ENCODE assay signal across 14 cellular contexts in genomic region chr15:95615436-95615835, GRCh38.
DNase-seq lines count a peak whose midpoint lies in the region; ATAC-seq and TF ChIP-seq lines count a peak whose summit lies in the region.
"Had no signal": no experiment of that assay in that cellular context is flagged by ENCODE, and none has a peak within 500 bp of the region (broad histone marks: within the 10 kb centered on the region; RNA-seq: fewer than 3 reads in every experiment).

No MANE protein-coding gene starts in this region.

- WGBS in SK-N-SH (ENCODE audit: low lambda C conversion rate): 3% methylated on average over 3 of the region's 3 CpGs

- H3K36me3 Mint-ChIP-seq in stimulated activated naive B cell treated with anti-CD40 and anti-IgM and Interleukin-4, amounts not matched to agents 10 μg/mL and 1 μg/mL and 100 μg/mL, for 72 hours: no peaks in the 10 kb centered on the region

- TF ChIP-seq CTCF in C4-2B (conservative IDR thresholded peaks at IDR 0.05) (no peak), gastrocnemius medialis (IDR thresholded peaks at IDR 0.05 in 4 of 5, conservative IDR thresholded peaks at IDR 0.05 in 1 of 5) (no peak), SK-N-SH (IDR thresholded peaks at IDR 0.05) (no peak)

- POLR2A ChIA-PET in SK-N-SH (lab: Yijun Ruan, JAX): no interaction called here

- H3K4me3 Mint-ChIP-seq in stimulated activated naive B cell treated with anti-CD40 and anti-IgM and Interleukin-4, amounts not matched to agents 10 μg/mL and 1 μg/mL and 100 μg/mL, for 72 hours: no peak overlapping the region
- H3K4me3 Mint-ChIP-seq: CD4-positive, alpha-beta T cell had no signal

- H3K9me3 Mint-ChIP-seq in stimulated activated naive B cell treated with anti-CD40 and anti-IgM and Interleukin-4, amounts not matched to agents 10 μg/mL and 1 μg/mL and 100 μg/mL, for 72 hours: peaks cover 0 to 2% of the 10 kb centered on the region in 2 donors
- H3K9me3 Mint-ChIP-seq: CD4-positive, alpha-beta T cell had no signal

- ATAC-seq in gastrocnemius medialis (no peak), HG03521 (IDR thresholded peaks at IDR 0.05; ENCODE audit: unreplicated experiment) (no peak)
- ATAC-seq in stimulated activated naive B cell treated with anti-CD40 and anti-IgM and Interleukin-4, amounts not matched to agents 10 μg/mL and 1 μg/mL and 100 μg/mL, for 72 hours (replicated peaks): no peak
- ATAC-seq: GM12878, HCT116 had no signal

- no peaks in the 10 kb centered on the region for H3K27me3 ChIP-seq in adipocyte (replicated peaks; ENCODE audit: control insufficient read depth, insufficient read depth, low read length)
- H3K27me3 ChIP-seq in gastrocnemius medialis: no peaks in the 10 kb centered on the region
- H3K27me3 ChIP-seq in SK-N-SH (ENCODE audit: insufficient read depth): no peaks in the 10 kb centered on the region
- H3K27me3 ChIP-seq: BLaER1 treated with 17β-estradiol and CSF1 and Interleukin-3, amounts not matched to agents 10 nM and 100 nM had no signal

- H3K27ac Mint-ChIP-seq in stimulated activated naive B cell treated with anti-CD40 and anti-IgM and Interleukin-4, amounts not matched to agents 10 μg/mL and 1 μg/mL and 100 μg/mL, for 72 hours: no peak overlapping the region
- H3K27ac Mint-ChIP-seq: CD4-positive, alpha-beta T cell had no signal

- H4K20me1 ChIP-seq in SK-N-SH (ENCODE audit: insufficient read depth): no peaks in the 10 kb centered on the region
- H4K20me1 ChIP-seq: BLaER1 treated with 17β-estradiol and CSF1 and Interleukin-3, amounts not matched to agents 10 nM and 100 nM had no signal

- no peaks in the 10 kb centered on the region for H3K36me3 ChIP-seq in adipocyte (ENCODE audit: control insufficient read depth, insufficient read depth, low read length, severe bottlenecking)
- no peaks in the 10 kb centered on the region for H3K36me3 ChIP-seq in gastrocnemius medialis
- no peaks in the 10 kb centered on the region for H3K36me3 ChIP-seq in SK-N-SH (replicated peaks in 1 of 2; ENCODE audit: control insufficient read depth in 1 of 2, insufficient read depth in 2 of 2, low read length in 1 of 2)
- H3K36me3 ChIP-seq: BLaER1 treated with 17β-estradiol and CSF1 and Interleukin-3, amounts not matched to agents 10 nM and 100 nM had no signal

- H3K27me3 Mint-ChIP-seq in stimulated activated naive B cell treated with anti-CD40 and anti-IgM and Interleukin-4, amounts not matched to agents 10 μg/mL and 1 μg/mL and 100 μg/mL, for 72 hours: no peaks in the 10 kb centered on the region
- H3K27me3 Mint-ChIP-seq: CD4-positive, alpha-beta T cell had no signal

- TF ChIP-seq RAD21 in SK-N-SH (IDR thresholded peaks at IDR 0.05; ENCODE audit: low read length): no peak

- no peak for TF ChIP-seq POLR2A in gastrocnemius medialis (IDR thresholded peaks at IDR 0.05)

- no peak for DNase-seq in adipocyte (ENCODE audit: low read depth)
- peak; percentile 56 for DNase-seq in fibroblast of peridontal ligament (ENCODE audit: extremely low read depth)
- no peak for DNase-seq in gastrocnemius medialis
- no peak for DNase-seq in cerebellum (ENCODE audit: low spot score)
- DNase-seq in stimulated activated naive B cell treated with anti-CD40 and anti-IgM and Interleukin-4, amounts not matched to agents 10 μg/mL and 1 μg/mL and 100 μg/mL, for 72 hours: no peak
- DNase-seq in SK-N-SH: no peak
- DNase-seq: ACHN; CD4-positive, alpha-beta T cell; DMS79 had no signal

- H3K9ac ChIP-seq in adipocyte (ENCODE audit: low read length) (peak overlapping the region; percentile 53), SK-N-SH (no peak overlapping the region)
- H3K9ac ChIP-seq: BLaER1 treated with 17β-estradiol and CSF1 and Interleukin-3, amounts not matched to agents 10 nM and 100 nM had no signal

- H3K79me2 ChIP-seq in SK-N-SH (ENCODE audit: insufficient read depth): no peaks in the 10 kb centered on the region

- H3K27ac ChIP-seq in C4-2B (peak overlapping the region; percentile 40; the same call in 1 of the 2 replicates), gastrocnemius medialis (peak overlapping the region in 3 of 4 donors; percentile 20 to 53 (median 37)), SK-N-SH (ENCODE audit: low read depth in 2 of 2, low read length in 1 of 2) (no peak overlapping the region)
- H3K27ac ChIP-seq: BLaER1 treated with 17β-estradiol and CSF1 and Interleukin-3, amounts not matched to agents 10 nM and 100 nM had no signal

- H3K4me1 Mint-ChIP-seq in stimulated activated naive B cell treated with anti-CD40 and anti-IgM and Interleukin-4, amounts not matched to agents 10 μg/mL and 1 μg/mL and 100 μg/mL, for 72 hours: no peaks in the 10 kb centered on the region

- H3K4me2 ChIP-seq in SK-N-SH: no peak overlapping the region
- H3K4me2 ChIP-seq: BLaER1 treated with 17β-estradiol and CSF1 and Interleukin-3, amounts not matched to agents 10 nM and 100 nM had no signal

- TF ChIP-seq EP300 in SK-N-SH (IDR thresholded peaks at IDR 0.05; ENCODE audit: borderline replicate concordance in 1 of 2, low read depth in 1 of 2, low read length in 1 of 2): no peak

- H3K4me1 ChIP-seq in adipocyte (ENCODE audit: control insufficient read depth, insufficient read depth, low read length) (peaks cover 29% of the 10 kb centered on the region), gastrocnemius medialis (no peaks in the 10 kb centered on the region), SK-N-SH (ENCODE audit: control insufficient read depth in 1 of 2, insufficient read depth in 2 of 2, low read depth in 1 of 2, low read length in 1 of 2) (no peaks in the 10 kb centered on the region)
- H3K4me1 ChIP-seq: BLaER1 treated with 17β-estradiol and CSF1 and Interleukin-3, amounts not matched to agents 10 nM and 100 nM had no signal

- no peaks in the 10 kb centered on the region for H3K9me2 ChIP-seq in SK-N-SH

- H3K9me3 ChIP-seq in adipocyte (ENCODE audit: control insufficient read depth, low read length): no peaks in the 10 kb centered on the region
- H3K9me3 ChIP-seq in gastrocnemius medialis: no peaks in the 10 kb centered on the region
- no peaks in the 10 kb centered on the region for H3K9me3 ChIP-seq in SK-N-SH

- H2AFZ ChIP-seq in SK-N-SH (ENCODE audit: low read depth): no peak overlapping the region

- CTCF ChIA-PET in SK-N-SH (lab: Yijun Ruan, JAX): no interaction called here

- in situ Hi-C loops in gastrocnemius medialis (cut with MboI; ENCODE audit: low sequenced_read_pairs in 4 of 4): no loop called here

- intact Hi-C loops in gastrocnemius medialis (cut with DNase I; ENCODE audit: low total_unique reads): no loop called here

- H3K4me3 ChIP-seq in adipocyte (ENCODE audit: low read length) (peak overlapping the region; percentile 57), gastrocnemius medialis (no peak overlapping the region), SK-N-SH (ENCODE audit: low read depth in 2 of 2, low read length in 1 of 2) (no peak overlapping the region)
- H3K4me3 ChIP-seq: BLaER1 treated with 17β-estradiol and CSF1 and Interleukin-3, amounts not matched to agents 10 nM and 100 nM; GM12878 had no signal

- no peaks in the 10 kb centered on the region for H3F3A ChIP-seq in SK-N-SH (replicated peaks; ENCODE audit: insufficient read depth)

TF ChIP-seq in SK-N-SH, 30 proteins besides CTCF, POLR2A, EP300 and RAD21 (continues in another document):
- no peak for TF ChIP-seq EZH2phosphoT487 (IDR thresholded peaks at IDR 0.05; ENCODE audit: borderline replicate concordance, low read depth)
- TF ChIP-seq MEF2A (IDR thresholded peaks at IDR 0.05; ENCODE audit: borderline replicate concordance, low read depth): no peak
- TF ChIP-seq POLR2AphosphoS5 (IDR thresholded peaks at IDR 0.05; ENCODE audit: low read depth, low read length): no peak
- no peak for TF ChIP-seq NRF1 (IDR thresholded peaks at IDR 0.05; ENCODE audit: low read depth, low read length)
- TF ChIP-seq TCF12 (IDR thresholded peaks at IDR 0.05): no peak
- no peak for TF ChIP-seq MAX (IDR thresholded peaks at IDR 0.05; ENCODE audit: low read depth)
- TF ChIP-seq RFX5 (IDR thresholded peaks at IDR 0.05; ENCODE audit: low read length): no peak
- TF ChIP-seq USF1 (IDR thresholded peaks at IDR 0.05; ENCODE audit: borderline replicate concordance, low read depth): no peak
- no peak for TF ChIP-seq ZBTB33 (IDR thresholded peaks at IDR 0.05; ENCODE audit: borderline replicate concordance, low read depth)
- no peak for TF ChIP-seq TEAD4 (IDR thresholded peaks at IDR 0.05; ENCODE audit: borderline replicate concordance, insufficient read depth)
- no peak for TF ChIP-seq NFIC (IDR thresholded peaks at IDR 0.05; ENCODE audit: borderline replicate concordance)
- TF ChIP-seq FOXM1 (IDR thresholded peaks at IDR 0.05; ENCODE audit: low read depth): no peak
- no peak for TF ChIP-seq GATA2 (CRISPR knock-in tag; IDR thresholded peaks at IDR 0.05)

Comparison
In these comparisons a context has a peak if more than half of its experiments do, and no peak if none do; other contexts are left out.
1. H3K27ac ChIP-seq: peak in C4-2B (single experiment) and gastrocnemius medialis (3 of 4); none in SK-N-SH (0 of 2).